12 cellular contexts compared by ENCODE assay signal in the genomic region with DNA sequence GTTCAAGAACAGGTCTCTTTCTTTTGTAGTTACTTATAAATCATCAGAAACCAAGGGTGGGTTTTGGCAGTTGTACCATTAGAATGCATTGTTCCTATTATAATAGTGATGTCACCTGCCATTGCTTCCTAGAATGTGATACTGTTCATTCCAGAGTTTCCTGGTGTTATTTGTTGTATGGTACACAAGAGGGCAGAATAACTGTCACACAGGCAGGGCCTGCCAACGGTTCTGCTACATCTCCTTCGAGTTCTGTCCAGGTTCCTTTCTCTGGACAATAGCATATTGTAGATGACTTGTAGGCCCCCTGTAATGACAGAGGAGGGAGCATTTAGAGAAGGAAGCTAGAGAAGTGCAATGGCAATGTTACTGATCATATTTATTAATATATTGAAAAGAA.
A peak's percentile ranks its signal among the peaks of the same experiment; 100 is the strongest.
DNase-seq lines count a peak whose midpoint lies in the region; ATAC-seq, FAIRE-seq and TF ChIP-seq lines count a peak whose summit lies in the region.
"Had no signal": no experiment of that assay in that cellular context is flagged by ENCODE, and none has a peak within 500 bp of the region (broad histone marks: within the 10 kb centered on the region; RNA-seq: fewer than 3 reads in every experiment).

No MANE protein-coding gene starts in this region.

- H3K4me1 ChIP-seq in HepG2 (ENCODE audit: insufficient read depth, low read length) (no peaks in the 10 kb centered on the region), right cardiac atrium (ENCODE audit: control insufficient read depth, insufficient read depth, low read length) (no peaks in the 10 kb centered on the region)
- H3K4me1 ChIP-seq: gastrocnemius medialis had no signal

- no peak overlapping the region for H3K4me3 ChIP-seq in HepG2 (replicated peaks in 1 of 3; ENCODE audit: insufficient read depth in 1 of 3, low read depth in 2 of 3, low read length in 3 of 3)
- H3K4me3 ChIP-seq in right cardiac atrium (ENCODE audit: low read length), result no peak overlapping the region
- H3K4me3 ChIP-seq: gastrocnemius medialis, smooth muscle cell had no signal

- no peak for TF ChIP-seq POLR2A in HepG2 (IDR thresholded peaks at IDR 0.05; ENCODE audit: insufficient read depth in 1 of 2, low read depth in 2 of 2, low read length in 2 of 2)

- WGBS in HepG2 (ENCODE audit: low lambda C conversion rate), result 47% methylated on average over 2 of the region's 2 CpGs
- WGBS in right cardiac atrium, result 30% methylated on average over 2 of the region's 2 CpGs

- no peaks in the 10 kb centered on the region for H3K79me2 ChIP-seq in HepG2 (ENCODE audit: insufficient read depth, low read length)

- DNase-seq in COLO668 (lab: John Stamatoyannopoulos, UW; ENCODE audit: unreplicated experiment) (peak; percentile 22), HEK293T (ENCODE audit: extremely low spot score) (peak; percentile 71), HepG2 (ENCODE audit: low spot score) (peak; percentile 28), DMS79 treated with DMSO at 0.1 percent for 48 hours (lab: John Stamatoyannopoulos, UW) (no peak), right cardiac atrium (no peak)
- DNase-seq in activated CD4-positive, alpha-beta memory T cell treated with anti-CD3 and anti-CD28 coated beads, Interleukin-2, amount 10 ng/mL, durations not matched to agents 7 days and 5 days, result no peak
- DNase-seq in activated CD8-positive, alpha-beta memory T cell treated with anti-CD3 and anti-CD28 coated beads, Interleukin-2, amount 50 U/mL, for 4 hours, result no peak
- DNase-seq: gastrocnemius medialis, NCI-H2227 treated with DMSO at 0.1 percent for 48 hours, T-helper 17 cell had no signal

- H3K27ac Mint-ChIP-seq in activated CD4-positive, alpha-beta memory T cell treated with anti-CD3 and anti-CD28 coated beads, Interleukin-2, amount 10 ng/mL, durations not matched to agents 7 days and 5 days, result no peak overlapping the region
- H3K27ac Mint-ChIP-seq: T-helper 17 cell had no signal

- H3K27ac ChIP-seq in VCaP (no peak overlapping the region), HepG2 (ENCODE audit: extremely low read length, insufficient read depth, low read length) (no peak overlapping the region), right cardiac atrium (ENCODE audit: low read length) (no peak overlapping the region)
- H3K27ac ChIP-seq: gastrocnemius medialis had no signal

- H3K4me3 Mint-ChIP-seq in activated CD4-positive, alpha-beta memory T cell treated with anti-CD3 and anti-CD28 coated beads, Interleukin-2, amount 10 ng/mL, durations not matched to agents 7 days and 5 days, result no peak overlapping the region
- H3K4me3 Mint-ChIP-seq: T-helper 17 cell had no signal

- in situ Hi-C loops in HepG2 (cut with HindIII; ENCODE audit: extremely low pct_ligation_motif_present, low pct_unique_long_range_greater_than_20kb), result no loop called here

- POLR2A ChIA-PET in HEK293T (lab: Yijun Ruan, JAX) (no interaction called here), HepG2 (lab: Yijun Ruan, JAX) (no interaction called here)
- POLR2A ChIA-PET in activated CD4-positive, alpha-beta memory T cell treated with anti-CD3 and anti-CD28 coated beads, Interleukin-2, amount 10 ng/mL, durations not matched to agents 7 days and 5 days (lab: Charles Lee), result no interaction called here

- no peak overlapping the region for H2AFZ ChIP-seq in HepG2 (ENCODE audit: low read length)

- H3K36me3 ChIP-seq in HepG2 (replicated peaks in 1 of 2; ENCODE audit: control insufficient read depth in 1 of 2, insufficient read depth in 2 of 2, low read length in 2 of 2), result peaks cover 18 to 49% of the 10 kb centered on the region in 2 experiments
- H3K36me3 ChIP-seq: gastrocnemius medialis had no signal

- no peaks in the 10 kb centered on the region for H3K4me1 Mint-ChIP-seq in activated CD4-positive, alpha-beta memory T cell treated with anti-CD3 and anti-CD28 coated beads, Interleukin-2, amount 10 ng/mL, durations not matched to agents 7 days and 5 days
- H3K4me1 Mint-ChIP-seq: T-helper 17 cell had no signal

- ATAC-seq in HepG2, result peak; percentile 68
- ATAC-seq in right cardiac atrium, result no peak
- ATAC-seq: gastrocnemius medialis, T-helper 17 cell had no signal

- intact Hi-C loops in HepG2 (cut with micrococcal nuclease; ENCODE audit: unreplicated experiment) (loop anchor here (1.0 kb wide), 1 partner anchor 245 kb away; no protein-coding TSS in a partner anchor), right cardiac atrium (cut with DNase I) (no loop called here)

- H3K9me3 ChIP-seq in HepG2 (ENCODE audit: low read length), result no peaks in the 10 kb centered on the region
- no peaks in the 10 kb centered on the region for H3K9me3 ChIP-seq in right cardiac atrium (ENCODE audit: control insufficient read depth, low read length)
- H3K9me3 ChIP-seq: gastrocnemius medialis had no signal

- CTCF ChIA-PET in HEK293T (lab: Yijun Ruan, JAX) (interaction anchor here (1.0 kb wide), 1 partner anchor 39 kb away, joined by 3 read pairs; no protein-coding TSS in a partner anchor), HepG2 (lab: Yijun Ruan, JAX; ENCODE audit: low intra/inter-chr PET ratio, low total read pairs) (interaction anchor here (1.5 kb wide), 1 partner anchor 245 kb away, joined by 5 read pairs; no protein-coding TSS in a partner anchor)
- CTCF ChIA-PET in activated CD4-positive, alpha-beta memory T cell treated with anti-CD3 and anti-CD28 coated beads, Interleukin-2, amount 10 ng/mL, durations not matched to agents 7 days and 5 days (lab: Charles Lee), result no interaction called here

- TF ChIP-seq CTCF in VCaP (conservative IDR thresholded peaks at IDR 0.05) (peak; percentile 70), HepG2 (CRISPR knock-in tag; IDR thresholded peaks at IDR 0.05) (peak; percentile 42)

- TF ChIP-seq EP300 in HepG2 (IDR thresholded peaks at IDR 0.05; ENCODE audit: low read depth in 2 of 2, low read length in 2 of 2) (no peak), HepG2 (CRISPR knock-in tag; IDR thresholded peaks at IDR 0.05; ENCODE audit: borderline replicate concordance) (no peak)

- no peaks in the 10 kb centered on the region for H3K36me3 Mint-ChIP-seq in activated CD4-positive, alpha-beta memory T cell treated with anti-CD3 and anti-CD28 coated beads, Interleukin-2, amount 10 ng/mL, durations not matched to agents 7 days and 5 days (ENCODE audit: low read depth)

- H3K9me3 Mint-ChIP-seq in activated CD4-positive, alpha-beta memory T cell treated with anti-CD3 and anti-CD28 coated beads, Interleukin-2, amount 10 ng/mL, durations not matched to agents 7 days and 5 days, result no peaks in the 10 kb centered on the region

- no peak for TF ChIP-seq RAD21 in HepG2 (CRISPR knock-in tag; IDR thresholded peaks at IDR 0.05)

- no peaks in the 10 kb centered on the region for H3K27me3 Mint-ChIP-seq in activated CD4-positive, alpha-beta memory T cell treated with anti-CD3 and anti-CD28 coated beads, Interleukin-2, amount 10 ng/mL, durations not matched to agents 7 days and 5 days

- H4K20me1 ChIP-seq in HepG2 (ENCODE audit: insufficient read depth, low read length), result no peaks in the 10 kb centered on the region

- no peak overlapping the region for H3K4me2 ChIP-seq in HepG2 (ENCODE audit: low read depth, low read length)
- H3K4me2 ChIP-seq: smooth muscle cell had no signal

- BruUV-seq in HepG2 (replicated peaks; lab: Mats Ljungman, UMichigan), result no TSS peak

- H3K27me3 ChIP-seq in HepG2 (ENCODE audit: control insufficient read depth in 1 of 2, insufficient read depth in 2 of 2, low read length in 2 of 2), result no peaks in the 10 kb centered on the region
- H3K27me3 ChIP-seq in right cardiac atrium (ENCODE audit: control insufficient read depth, insufficient read depth), result no peaks in the 10 kb centered on the region
- H3K27me3 ChIP-seq: gastrocnemius medialis had no signal

- peak; percentile 46 for FAIRE-seq in HepG2 (lab: Jason Lieb, UNC)

- H3K9ac ChIP-seq in HepG2 (ENCODE audit: insufficient read depth, low read depth, low read length), result no peak overlapping the region

TF ChIP-seq in HEK293T, 16 proteins besides CTCF, POLR2A, EP300 and RAD21:
- TF ChIP-seq, protein P1, sequence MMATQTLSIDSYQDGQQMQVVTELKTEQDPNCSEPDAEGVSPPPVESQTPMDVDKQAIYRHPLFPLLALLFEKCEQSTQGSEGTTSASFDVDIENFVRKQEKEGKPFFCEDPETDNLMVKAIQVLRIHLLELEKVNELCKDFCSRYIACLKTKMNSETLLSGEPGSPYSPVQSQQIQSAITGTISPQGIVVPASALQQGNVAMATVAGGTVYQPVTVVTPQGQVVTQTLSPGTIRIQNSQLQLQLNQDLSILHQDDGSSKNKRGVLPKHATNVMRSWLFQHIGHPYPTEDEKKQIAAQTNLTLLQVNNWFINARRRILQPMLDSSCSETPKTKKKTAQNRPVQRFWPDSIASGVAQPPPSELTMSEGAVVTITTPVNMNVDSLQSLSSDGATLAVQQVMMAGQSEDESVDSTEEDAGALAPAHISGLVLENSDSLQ (IDR thresholded peaks at IDR 0.05), result 0 out of 2 replicates have a peak, but pooled peaks have one; percentile 15
- TF ChIP-seq NFRKB (IDR thresholded peaks at IDR 0.05), result no peak

TF ChIP-seq in HepG2, 621 proteins besides CTCF, POLR2A, EP300 and RAD21:
- TF ChIP-seq STAG1 (CRISPR knock-in tag; IDR thresholded peaks at IDR 0.05), result peak; percentile 54
- TF ChIP-seq KAT7 (CRISPR knock-in tag; IDR thresholded peaks at IDR 0.05; ENCODE audit: borderline replicate concordance), result no peak
TF ChIP-seq in HepG2: peak in this region for 1.

Comparison
In these comparisons a context has a peak if more than half of its experiments do, and no peak if none do; other contexts are left out.
1. DNase-seq: peak in COLO668 (single experiment), HEK293T (single experiment) and HepG2 (single experiment); none in activated CD4-positive, alpha-beta memory T cell treated with anti-CD3 and anti-CD28 coated beads, Interleukin-2, amount 10 ng/mL, durations not matched to agents 7 days and 5 days (single experiment), activated CD8-positive, alpha-beta memory T cell treated with anti-CD3 and anti-CD28 coated beads, Interleukin-2, amount 50 U/mL, for 4 hours (single experiment), DMS79 treated with DMSO at 0.1 percent for 48 hours (single experiment) and right cardiac atrium (0 of 3).